8 cellular contexts compared by ENCODE assay signal in the genomic region with DNA sequence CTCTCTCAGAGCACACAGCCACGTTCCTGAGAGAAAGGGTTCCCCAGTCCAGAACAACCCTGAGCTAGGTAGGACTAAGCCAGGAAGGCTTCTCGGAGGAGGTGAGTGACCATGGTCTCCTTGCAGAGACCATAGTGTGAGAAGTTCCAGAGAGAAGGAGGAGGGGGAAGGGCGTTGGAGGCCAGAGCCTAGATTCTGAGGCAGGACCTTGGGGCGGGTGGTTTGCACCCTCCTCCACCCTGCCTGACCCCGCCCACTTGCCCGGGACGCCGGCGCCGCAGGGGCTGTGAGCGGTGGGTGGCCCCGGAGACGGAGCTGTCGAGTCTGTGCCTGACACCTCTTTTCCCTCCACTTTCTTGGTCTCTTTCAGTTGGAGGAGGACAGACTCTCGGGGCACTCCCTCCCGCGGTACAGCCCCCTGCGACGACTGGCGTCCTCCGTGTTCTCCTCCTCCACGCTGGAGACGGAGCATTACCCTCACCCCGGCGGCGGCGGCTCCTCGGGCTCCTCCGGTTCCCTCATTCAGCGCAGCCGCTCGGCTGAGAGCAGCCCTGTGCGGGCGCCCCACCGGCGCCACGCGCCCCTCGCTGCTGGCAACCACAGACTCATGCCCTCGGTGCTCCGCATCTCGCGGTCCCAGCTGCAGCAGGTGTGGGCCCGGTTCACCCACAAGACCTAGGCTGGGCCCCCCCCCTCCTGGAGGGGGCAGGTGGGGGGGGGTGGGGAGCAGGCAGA. TPM values are rescaled to one million over a fixed set of nuclear protein-coding genes. Genes with fewer than 3 reads are reported as not detected.
DNase-seq lines count a peak whose midpoint lies in the region; ATAC-seq and TF ChIP-seq lines count a peak whose summit lies in the region.

No MANE protein-coding gene starts in this region.

- H3K36me3 ChIP-seq in Loucy (ENCODE audit: insufficient read depth, low read length), result no peaks in the 10 kb centered on the region
- H3K36me3 ChIP-seq in left ventricle myocardium inferior, result no peaks in the 10 kb centered on the region
- H3K36me3 ChIP-seq in spleen, result no peaks in the 10 kb centered on the region
- H3K36me3 ChIP-seq in WERI-Rb-1, result no peaks in the 10 kb centered on the region

- no peaks in the 10 kb centered on the region for H3K27me3 ChIP-seq in Loucy (ENCODE audit: insufficient read depth, low read length, poor library complexity, severe bottlenecking)
- peaks cover 39% of the 10 kb centered on the region for H3K27me3 ChIP-seq in left ventricle myocardium inferior (ENCODE audit: low read depth)
- H3K27me3 ChIP-seq in spleen (replicated peaks in 1 of 7), result peaks cover 0 to 44% (median 11%) of the 10 kb centered on the region in 7 donors
- H3K27me3 ChIP-seq in WERI-Rb-1 (ENCODE audit: insufficient read depth, low read depth, severe bottlenecking), result no peaks in the 10 kb centered on the region

- no peaks in the 10 kb centered on the region for H3K79me2 ChIP-seq in Loucy (ENCODE audit: insufficient read depth, low read length)

- TF ChIP-seq CTCF in Loucy (conservative IDR thresholded peaks at IDR 0.05; ENCODE audit: low read length) (no peak), left ventricle myocardium inferior (IDR thresholded peaks at IDR 0.05; ENCODE audit: borderline replicate concordance) (no peak), spleen (IDR thresholded peaks at IDR 0.05 in 8 of 11, conservative IDR thresholded peaks at IDR 0.05 in 3 of 11) (no peak), GM10266 (IDR thresholded peaks at IDR 0.05; ENCODE audit: control insufficient read depth, insufficient read depth, low read depth, missing control alignments) (no peak), WERI-Rb-1 (IDR thresholded peaks at IDR 0.05; ENCODE audit: low read depth, low read length) (no peak)

- H3K9me3 ChIP-seq in Loucy (ENCODE audit: insufficient read depth, low read depth, low read length) (no peaks in the 10 kb centered on the region), left ventricle myocardium inferior (replicated peaks) (no peaks in the 10 kb centered on the region), spleen (no peaks in the 10 kb centered on the region), WERI-Rb-1 (ENCODE audit: severe bottlenecking) (no peaks in the 10 kb centered on the region)

- TF ChIP-seq POLR2A in spleen (IDR thresholded peaks at IDR 0.05), result no peak

- no peak for ATAC-seq in HG03342 (IDR thresholded peaks at IDR 0.05; ENCODE audit: unreplicated experiment)

- H3K4me3 ChIP-seq in Loucy (ENCODE audit: low read length, poor library complexity, severe bottlenecking) (peak overlapping the region; percentile 23), left ventricle myocardium inferior (peak overlapping the region; percentile 51), spleen (peak overlapping the region in 7 of 8 donors; percentile 8 to 62 (median 32)), WERI-Rb-1 (ENCODE audit: low read depth, low read length) (no peak overlapping the region)

- DNase-seq in activated T-helper 1 cell treated with Interleukin-2 at 50 U/mL for 16 hours (ENCODE audit: low read depth) (peak; percentile 14), left ventricle myocardium inferior (no peak), spleen (no peak), NCI-H2081 (lab: John Stamatoyannopoulos, UW) (no peak), GM10266 (ENCODE audit: extremely low spot score) (no peak), WERI-Rb-1 (no peak)

- 3 to 5% (median 4%) methylated on average over 37 to 44 of the region's 44 CpGs for WGBS in spleen, 5 donors

- no peaks in the 10 kb centered on the region for H4K20me1 ChIP-seq in Loucy (ENCODE audit: insufficient read depth, low read length, poor library complexity, severe bottlenecking)

- no peaks in the 10 kb centered on the region for H3F3A ChIP-seq in Loucy (ENCODE audit: low read depth)

- H3K9ac ChIP-seq in Loucy (ENCODE audit: low read depth, low read length, poor library complexity, severe bottlenecking), result no peak overlapping the region

- intact Hi-C loops in left ventricle myocardium inferior (cut with micrococcal nuclease) (loop anchor here (10.0 kb wide), 1 partner anchor 75 kb away; no protein-coding TSS in a partner anchor), spleen (cut with DNase I; ENCODE audit: low total_unique reads) (no loop called here)

- peak overlapping the region; percentile 58; the same call in 1 of the 2 replicates for H2AFZ ChIP-seq in Loucy (ENCODE audit: low read length)

- H3K9me2 ChIP-seq in Loucy (replicated peaks; ENCODE audit: low read depth, low read length), result no peaks in the 10 kb centered on the region

- peak overlapping the region; percentile 26 for H3K4me2 ChIP-seq in Loucy (ENCODE audit: low read depth, low read length, poor library complexity, severe bottlenecking)

- H3K4me1 ChIP-seq in Loucy (ENCODE audit: insufficient read depth, low read length, poor library complexity, severe bottlenecking), result no peaks in the 10 kb centered on the region
- peaks cover 35% of the 10 kb centered on the region for H3K4me1 ChIP-seq in left ventricle myocardium inferior
- H3K4me1 ChIP-seq in spleen, result peaks cover 0 to 42% (median 25%) of the 10 kb centered on the region in 6 donors

- peak overlapping the region; percentile 86 for H3K27ac ChIP-seq in left ventricle myocardium inferior (replicated peaks)
- H3K27ac ChIP-seq in spleen, result peak overlapping the region in 6 of 8 donors; percentile 14 to 66 (median 46)
- H3K27ac ChIP-seq in WERI-Rb-1, result no peak overlapping the region

RNA-seq across cellular contexts. Expression of a gene that starts 26.2 kb away (rescaled TPM):
- total RNA-seq in left ventricle myocardium inferior (0.27 TPM), spleen (under 1 TPM in 6 of 7 donors, not detected in 1; 0.07 to 0.32 (median 0.11) TPM)
- polyA plus RNA-seq in spleen, result under 1 TPM; 0.05 to 0.19 (median 0.07) TPM

RNA-seq across cellular contexts. Expression of a gene that starts 28.6 kb away (rescaled TPM):
- total RNA-seq in left ventricle myocardium inferior, result not detected
- not detected for total RNA-seq in spleen
- not detected for polyA plus RNA-seq in spleen

RNA-seq across cellular contexts. Expression of a gene that starts 39.2 kb away (rescaled TPM):
- total RNA-seq in left ventricle myocardium inferior (42.3 TPM), spleen (10 to 100 TPM in 1 of 7 donors, 1 to 10 TPM in 6; 6.4 to 11.6 (median 7.1) TPM)
- polyA plus RNA-seq in spleen, result 10 to 100 TPM; 15.1 to 36.5 (median 35.8) TPM

RNA-seq across cellular contexts. Expression of a gene that starts 40.2 kb away (rescaled TPM):
- total RNA-seq in left ventricle myocardium inferior (27.7 TPM), spleen (10 to 100 TPM; 33.2 to 94.8 (median 54.0) TPM)
- polyA plus RNA-seq in spleen, result 100 to 1,000 TPM; 126 to 201 (median 153) TPM
